ENCODE assay signal across 9 cellular contexts in genomic region chr18:22559414-22560282, GRCh38.
DNase-seq lines count a peak whose midpoint lies in the region; ATAC-seq, FAIRE-seq and TF ChIP-seq lines count a peak whose summit lies in the region.
"Had no signal": no experiment of that assay in that cellular context is flagged by ENCODE, and none has a peak within 500 bp of the region (broad histone marks: within the 10 kb centered on the region; RNA-seq: fewer than 3 reads in every experiment).

No MANE protein-coding gene starts in this region.

- H3K4me1 ChIP-seq in BE2C, result no peaks in the 10 kb centered on the region; the same call in 1 of the 2 replicates
- peaks cover 0 to 4% (median 3%) of the 10 kb centered on the region in 3 donors for H3K4me1 ChIP-seq in pancreas

- H3K36me3 ChIP-seq in BE2C (no peaks in the 10 kb centered on the region), pancreas (no peaks in the 10 kb centered on the region)

- TF ChIP-seq EP300 in Ishikawa (IDR thresholded peaks at IDR 0.05; ENCODE audit: borderline replicate concordance), result no peak

- H3K27me3 ChIP-seq in BE2C (no peaks in the 10 kb centered on the region), pancreas (no peaks in the 10 kb centered on the region)

- peak overlapping the region; percentile 55 to 91 (median 77) for H3K27ac ChIP-seq in pancreas

- no peak for TF ChIP-seq RAD21 in Ishikawa (IDR thresholded peaks at IDR 0.05; ENCODE audit: low read depth)

- no peak for FAIRE-seq in pancreas (lab: Jason Lieb, UNC)
- FAIRE-seq: colon had no signal

- in situ Hi-C loops in G401 (cut with HindIII; ENCODE audit: low sequenced_read_pairs), result no loop called here

- ATAC-seq in pancreas, result peak; percentile 63 to 78 (median 69)

- WGBS in pancreas, 2 donors, result 13% methylated on average over 64 of the region's 64 CpGs

- H3K4me3 ChIP-seq in BE2C (ENCODE audit: low read depth, low read length) (peak overlapping the region; percentile 55), pancreas (peak overlapping the region; percentile 33 to 55 (median 45))

- peak; percentile 24; the same call in 1 of the 2 replicates for TF ChIP-seq CTCF in BE2C (IDR thresholded peaks at IDR 0.05; ENCODE audit: low read depth, low read length)
- TF ChIP-seq CTCF in pancreas (IDR thresholded peaks at IDR 0.05), result peak in 2 of 4 donors; percentile 9 to 18

- DNase-seq in BE2C (peak; percentile 80), cardiac septum (ENCODE audit: low spot score) (peak; percentile 87), pancreas (peak; percentile 50 to 82 (median 56)), pons (ENCODE audit: low spot score) (no peak), G401 (ENCODE audit: low spot score) (no peak)
- DNase-seq in activated T-cell treated with anti-CD3 and anti-CD28 coated beads, Interleukin-2, amount 50 U/mL, for 48 hours, result peak; percentile 25 to 31
- no peak for DNase-seq in stimulated activated CD4-positive, alpha-beta T cell treated with anti-CD3 and anti-CD28 coated beads, Interleukin-12 subunit alpha, Interleukin-12 subunit beta, amount 100 ng/mL, for 4 hours

- H3K9me3 ChIP-seq in BE2C, result no peaks in the 10 kb centered on the region
- no peaks in the 10 kb centered on the region for H3K9me3 ChIP-seq in pancreas

- intact Hi-C loops in cardiac septum (cut with DNase I), result loop anchor here (1.0 to 5.0 kb wide), 7 partner anchors 88 to 662 kb away; no protein-coding TSS in a partner anchor
- intact Hi-C loops in pancreas (cut with DNase I), result loop anchor here in 2 of 3 donors (10.0 kb wide), 4 partner anchors 55 to 655 kb away; no protein-coding TSS in a partner anchor

TF ChIP-seq in Ishikawa, 13 proteins besides CTCF, POLR2A, EP300 and RAD21:
- peak; percentile 43; the same call in 1 of the 2 replicates for TF ChIP-seq MAX (IDR thresholded peaks at IDR 0.05)
- TF ChIP-seq ZBTB7A (IDR thresholded peaks at IDR 0.05; ENCODE audit: low read depth), result no peak
- TF ChIP-seq FOXM1 (IDR thresholded peaks at IDR 0.05; ENCODE audit: borderline replicate concordance, low read depth), result no peak
- TF ChIP-seq REST (IDR thresholded peaks at IDR 0.05; ENCODE audit: low read depth), result no peak

Comparison
In these comparisons a context has a peak if more than half of its experiments do, and no peak if none do; other contexts are left out.
1. DNase-seq: peak in BE2C (single experiment), activated T-cell treated with anti-CD3 and anti-CD28 coated beads, Interleukin-2, amount 50 U/mL, for 48 hours (2 of 2), cardiac septum (single experiment) and pancreas (6 of 6); none in pons (single experiment), G401 (single experiment) and stimulated activated CD4-positive, alpha-beta T cell treated with anti-CD3 and anti-CD28 coated beads, Interleukin-12 subunit alpha, Interleukin-12 subunit beta, amount 100 ng/mL, for 4 hours (single experiment).